ENCODE assay signal across 1 cellular context in genomic region chr22:22698263-22698750, GRCh38.
TF ChIP-seq lines count a peak whose summit lies in the region.

No MANE protein-coding gene starts in this region.

TF ChIP-seq in K562, 482 proteins besides CTCF, POLR2A, EP300 and RAD21:
- TF ChIP-seq USF2 (CRISPR knock-in tag; IDR thresholded peaks at IDR 0.05) = 0 out of 2 replicates have a peak, but pooled peaks have one; percentile 11
- TF ChIP-seq ZSCAN29 (IDR thresholded peaks at IDR 0.05) = no peak
- no peak for TF ChIP-seq BRD4 (IDR thresholded peaks at IDR 0.05)
- no peak for TF ChIP-seq ID3 (CRISPR knock-in tag; IDR thresholded peaks at IDR 0.05)
- TF ChIP-seq ID3 (tag; IDR thresholded peaks at IDR 0.05) = no peak
- TF ChIP-seq GABPB1 (CRISPR knock-in tag; IDR thresholded peaks at IDR 0.05) = no peak
- no peak for TF ChIP-seq ZNF280B (CRISPR knock-in tag; IDR thresholded peaks at IDR 0.05)
- peak in 1 of 2 experiments; percentile 92; a peak in 1 of 4 replicates for TF ChIP-seq ZNF639 (CRISPR knock-in tag; conservative IDR thresholded peaks at IDR 0.05 in 1 of 2, IDR thresholded peaks at IDR 0.05 in 1 of 2)
- no peak for TF ChIP-seq SP1 (CRISPR knock-in tag; IDR thresholded peaks at IDR 0.05)
- no peak for TF ChIP-seq KDM5B (IDR thresholded peaks at IDR 0.05; ENCODE audit: insufficient replicate concordance, low read depth, low read length)
- no peak for TF ChIP-seq ZNF263 (CRISPR knock-in tag; IDR thresholded peaks at IDR 0.05; ENCODE audit: borderline replicate concordance)
- TF ChIP-seq ZBTB40 (IDR thresholded peaks at IDR 0.05) = no peak
- TF ChIP-seq ZBTB40 (CRISPR knock-in tag; IDR thresholded peaks at IDR 0.05) = peak; percentile 25; the same call in 1 of the 2 replicates
- TF ChIP-seq ELK1 (CRISPR knock-in tag; IDR thresholded peaks at IDR 0.05) = no peak
- TF ChIP-seq ETV6 (IDR thresholded peaks at IDR 0.05; ENCODE audit: borderline replicate concordance in 1 of 2, low read depth in 2 of 2, low read length in 1 of 2) = 0 out of 4 replicates have a peak, but pooled peaks of 1 of the 2 experiments have one; percentile 14
- no peak for TF ChIP-seq ETV6 (CRISPR knock-in tag; IDR thresholded peaks at IDR 0.05; ENCODE audit: borderline replicate concordance)
- TF ChIP-seq HDAC2 (IDR thresholded peaks at IDR 0.05) = no peak
- TF ChIP-seq PATZ1 (CRISPR knock-in tag; IDR thresholded peaks at IDR 0.05; ENCODE audit: borderline replicate concordance) = no peak
- no peak for TF ChIP-seq ZKSCAN3 (CRISPR knock-in tag; IDR thresholded peaks at IDR 0.05)
- TF ChIP-seq PTTG1 (tag; IDR thresholded peaks at IDR 0.05; ENCODE audit: low read depth) = no peak
- no peak for TF ChIP-seq EGR1 (conservative IDR thresholded peaks at IDR 0.05)
- no peak for TF ChIP-seq NEUROD1 (IDR thresholded peaks at IDR 0.05; ENCODE audit: borderline replicate concordance, low read depth, low read length, partially characterized antibody)
- TF ChIP-seq ZNF551 (CRISPR knock-in tag; IDR thresholded peaks at IDR 0.05) = no peak
- TF ChIP-seq ELF2 (CRISPR knock-in tag; IDR thresholded peaks at IDR 0.05) = no peak
- no peak for TF ChIP-seq ZNF764 (CRISPR knock-in tag; IDR thresholded peaks at IDR 0.05; ENCODE audit: low read depth)
- no peak for TF ChIP-seq DPF2 (IDR thresholded peaks at IDR 0.05)
- TF ChIP-seq MYNN (IDR thresholded peaks at IDR 0.05) = no peak
- peak; percentile 78 for TF ChIP-seq MYNN (CRISPR knock-in tag; IDR thresholded peaks at IDR 0.05)
- TF ChIP-seq ARNT (IDR thresholded peaks at IDR 0.05) = no peak
